ENCODE assay signal across 16 cellular contexts in genomic region chr2:33489835-33490431, GRCh38.
"Had no signal": no experiment of that assay in that cellular context is flagged by ENCODE, and none has a peak within 500 bp of the region (broad histone marks: within the 10 kb centered on the region; RNA-seq: fewer than 3 reads in every experiment).

No MANE protein-coding gene starts in this region.

- ATAC-seq: activated T-cell treated with anti-CD3 and anti-CD28 coated beads, Interleukin-2, amount 50 U/mL, for 4 hours; esophagus mucosa; naive thymus-derived CD8-positive, alpha-beta T cell; stimulated activated naive CD8-positive, alpha-beta T cell treated with anti-CD3 and anti-CD28 coated beads, Interleukin-15, Interleukin-2, amounts not matched to agents 100 U/mL and 50 U/mL, for 24 hours had no signal

- H3K27me3 Mint-ChIP-seq: naive thymus-derived CD8-positive, alpha-beta T cell had no signal

- H3K4me3 Mint-ChIP-seq: activated CD4-positive, alpha-beta memory T cell treated with anti-CD3 and anti-CD28 coated beads for 36 hours; activated T-cell treated with anti-CD3 and anti-CD28 coated beads, Interleukin-2, amount 50 U/mL, for 4 hours; T-helper 2 cell treated with Interferon-gamma antibody and Interleukin-4, amounts not matched to agents 5 μg/mL and 100 μg/mL, for 36 hours had no signal

- H3K27me3 ChIP-seq: ascending aorta, dorsolateral prefrontal cortex, sigmoid colon, testis had no signal

- H3K27ac ChIP-seq: ascending aorta, sigmoid colon, testis had no signal

- H3K4me3 ChIP-seq: ascending aorta, dorsolateral prefrontal cortex, lung, sigmoid colon, testis had no signal

- FAIRE-seq: bronchial epithelial cell had no signal

- H3K36me3 ChIP-seq: ascending aorta, sigmoid colon had no signal

- H3K27ac Mint-ChIP-seq: activated CD4-positive, alpha-beta memory T cell treated with anti-CD3 and anti-CD28 coated beads for 36 hours; T-helper 2 cell treated with Interferon-gamma antibody and Interleukin-4, amounts not matched to agents 5 μg/mL and 100 μg/mL, for 36 hours had no signal

- H3K4me1 ChIP-seq: ascending aorta, sigmoid colon, testis had no signal

- H3K9me3 ChIP-seq: sigmoid colon, testis had no signal

- DNase-seq: activated CD4-positive, alpha-beta memory T cell treated with anti-CD3 and anti-CD28 coated beads for 36 hours; activated CD4-positive, CD25-positive, alpha-beta regulatory T cell treated with anti-CD3 and anti-CD28 coated beads, Interleukin-2, amount 50 U/mL, for 72 hours; activated gamma-delta T cell treated with Interleukin-2 at 50 U/mL for 16 hours; activated T-cell treated with anti-CD3 and anti-CD28 coated beads, Interleukin-2, amount 50 U/mL, for 4 hours; dorsolateral prefrontal cortex; glutamatergic neuron; naive thymus-derived CD8-positive, alpha-beta T cell; sigmoid colon; stimulated activated CD4-positive, alpha-beta T cell treated with anti-CD3 and anti-CD28 coated beads, Interleukin-12 subunit alpha, Interleukin-12 subunit beta, amount 100 ng/mL, for 4 hours; stimulated activated naive CD8-positive, alpha-beta T cell treated with anti-CD3 and anti-CD28 coated beads, Interleukin-15, Interleukin-2, amounts not matched to agents 100 U/mL and 50 U/mL, for 24 hours; testis had no signal
